ENCODE assay signal across 8 cellular contexts in genomic region chr13:26255717-26256277, GRCh38. TPM values are rescaled to one million over a fixed set of nuclear protein-coding genes. Genes with fewer than 3 reads are reported as not detected.
DNase-seq lines count a peak whose midpoint lies in the region; ATAC-seq and TF ChIP-seq lines count a peak whose summit lies in the region.

No MANE protein-coding gene starts in this region.

- no peaks in the 10 kb centered on the region for H3K36me3 ChIP-seq in HCT116 (ENCODE audit: control insufficient read depth in 1 of 2, insufficient read depth in 2 of 2, low read length in 2 of 2)
- no peaks in the 10 kb centered on the region for H3K36me3 ChIP-seq in vagina

- TF ChIP-seq RAD21 in HCT116 (IDR thresholded peaks at IDR 0.05; ENCODE audit: low read depth) = no peak

- no peaks in the 10 kb centered on the region for H3K9me2 ChIP-seq in HCT116 (ENCODE audit: insufficient read depth)

- no TSS peak for BruUV-seq in HCT116 (replicated peaks; lab: Mats Ljungman, UMichigan)

- H3K4me1 Mint-ChIP-seq in CD14-positive monocyte (peaks cover 25% of the 10 kb centered on the region), T-helper 17 cell (peaks cover 27% of the 10 kb centered on the region)

- H4K20me1 ChIP-seq in HCT116 (ENCODE audit: insufficient read depth) = peaks cover 14% of the 10 kb centered on the region; the same call in 1 of the 2 replicates

- TF ChIP-seq CTCF in CD14-positive monocyte (IDR thresholded peaks at IDR 0.05) = peak; percentile 50
- TF ChIP-seq CTCF in HCT116 (IDR thresholded peaks at IDR 0.05 in 2 of 3, conservative IDR thresholded peaks at IDR 0.05 in 1 of 3; ENCODE audit: borderline replicate concordance in 1 of 3, insufficient read depth in 1 of 3, low read depth in 2 of 3, low read length in 2 of 3) = peak in 2 of 3 experiments; percentile 25 to 51; a peak in 2 of 6 replicates
- TF ChIP-seq CTCF in vagina (IDR thresholded peaks at IDR 0.05) = no peak

- peaks cover 64% of the 10 kb centered on the region for H3K79me2 ChIP-seq in HCT116 (ENCODE audit: insufficient read depth, low read length)

- DNase-seq in CD14-positive monocyte (ENCODE audit: low spot score) (no peak), HCT116 (ENCODE audit: low read depth, low spot score) (no peak), T-helper 17 cell (no peak), vagina (ENCODE audit: extremely low spot score in 2 of 2) (no peak)
- DNase-seq in central memory CD4-positive, alpha-beta T cell = no peak

- ATAC-seq in HCT116 (no peak), T-helper 17 cell (no peak), HG03378 (IDR thresholded peaks at IDR 0.05; ENCODE audit: unreplicated experiment) (no peak), GM21367 (IDR thresholded peaks at IDR 0.05; ENCODE audit: unreplicated experiment) (no peak)

- H3K27ac ChIP-seq in HCT116 (ENCODE audit: low read depth, low read length) (no peak overlapping the region), vagina (no peak overlapping the region)

- H3K4me3 ChIP-seq in HCT116 (replicated peaks in 1 of 2; ENCODE audit: low read depth in 1 of 2, low read length in 2 of 2) = peak overlapping the region; percentile 67 to 75
- H3K4me3 ChIP-seq in iPS-18c (ENCODE audit: insufficient read depth, low read depth, low read length) = peak overlapping the region; percentile 29
- H3K4me3 ChIP-seq in vagina = peak overlapping the region; percentile 88 to 99

- no peaks in the 10 kb centered on the region for H3K9me3 Mint-ChIP-seq in CD14-positive monocyte

- H3K27me3 ChIP-seq in HCT116 (ENCODE audit: insufficient read depth, low read length) (no peaks in the 10 kb centered on the region), vagina (no peaks in the 10 kb centered on the region)

- H3K4me3 Mint-ChIP-seq in CD14-positive monocyte (peak overlapping the region in 1 of 2 donors; percentile 90), T-helper 17 cell (peak overlapping the region; percentile 99)

- RAD21 ChIA-PET in HCT116 (lab: Charles Lee; ENCODE audit: low non-redundant PET in 1 of 2, low total read pairs in 2 of 2, uncharacterized antibody in 2 of 2, unreplicated experiment in 2 of 2) = no interaction called here

- H3K27me3 Mint-ChIP-seq in CD14-positive monocyte (ENCODE audit: low read depth in 3 of 3) = peaks cover 0 to 7% (median 2%) of the 10 kb centered on the region in 3 donors
- no peaks in the 10 kb centered on the region for H3K27me3 Mint-ChIP-seq in T-helper 17 cell

- no peak overlapping the region for H2AFZ ChIP-seq in HCT116 (ENCODE audit: low read depth, low read length, poor library complexity, severe bottlenecking)

- no peaks in the 10 kb centered on the region for H3K9me3 ChIP-seq in HCT116 (ENCODE audit: control insufficient read depth in 1 of 2, insufficient read depth in 1 of 2, low read depth in 1 of 2, low read length in 2 of 2)
- no peaks in the 10 kb centered on the region for H3K9me3 ChIP-seq in T-helper 17 cell (ENCODE audit: control insufficient read depth, low read length, poor library complexity, severe bottlenecking)
- H3K9me3 ChIP-seq in iPS-18c (ENCODE audit: control insufficient read depth, insufficient read depth, low read length) = no peaks in the 10 kb centered on the region
- H3K9me3 ChIP-seq in vagina = no peaks in the 10 kb centered on the region

- H3K4me1 ChIP-seq in HCT116 (ENCODE audit: control insufficient read depth in 1 of 2, insufficient read depth in 2 of 2, low read length in 2 of 2) (peaks cover 6 to 13% of the 10 kb centered on the region in 2 experiments; a peak in 3 of 4 replicates), vagina (peaks cover 21% of the 10 kb centered on the region)

- no peaks in the 10 kb centered on the region for H3K36me3 Mint-ChIP-seq in CD14-positive monocyte
- H3K36me3 Mint-ChIP-seq in T-helper 17 cell (ENCODE audit: low read depth) = peaks cover 3% of the 10 kb centered on the region

- H3K27ac Mint-ChIP-seq in CD14-positive monocyte (no peak overlapping the region), T-helper 17 cell (peak overlapping the region; percentile 90)

- CTCF ChIA-PET in HCT116 (lab: Charles Lee) = no interaction called here

- H3K9ac ChIP-seq in HCT116 (ENCODE audit: low read length) = no peak overlapping the region

- POLR2A ChIA-PET in HCT116 (lab: Charles Lee) = no interaction called here

- TF ChIP-seq POLR2A in HCT116 (IDR thresholded peaks at IDR 0.05; ENCODE audit: borderline replicate concordance, extremely low read depth, insufficient read depth, insufficient read length) (no peak), vagina (IDR thresholded peaks at IDR 0.05) (no peak)

- intact Hi-C loops in CD14-positive monocyte (cut with micrococcal nuclease) = loop anchor here (2.0 to 10.0 kb wide), 2 partner anchors 33 to 71 kb away; partner anchors contain the start of gene RNF6 (in 1 of the 2)
- intact Hi-C loops in HCT116 (cut with micrococcal nuclease) = no loop called here
- intact Hi-C loops in vagina (cut with DNase I) = loop anchor here (10.0 kb wide), 1 partner anchor 439 kb away; no protein-coding TSS in a partner anchor

- H3K4me2 ChIP-seq in HCT116 (ENCODE audit: low read length) = peak overlapping the region; percentile 89

TF ChIP-seq in HCT116, 20 proteins besides CTCF, POLR2A, EP300 and RAD21:
- TF ChIP-seq MAX (IDR thresholded peaks at IDR 0.05) (no peak), SRF (IDR thresholded peaks at IDR 0.05; ENCODE audit: low read depth) (no peak), CEBPB (IDR thresholded peaks at IDR 0.05; ENCODE audit: low read depth) (no peak), FOSL1 (IDR thresholded peaks at IDR 0.05; ENCODE audit: low read depth) (no peak)

RNA-seq across cellular contexts. Expression of gene CDK8, which starts 1.9 kb away (rescaled TPM):
- polyA plus RNA-seq in CD14-positive monocyte = 1 to 10 TPM; 3.0 to 3.3 TPM
- total RNA-seq in HCT116 (2021; ENCODE audit: unreplicated experiment) (23.8 TPM), T-helper 17 cell (10 to 100 TPM in 1 of 2 donors, 1 to 10 TPM in 1; 9.1 to 11.3 TPM), vagina (11.3 TPM)
- polyA plus RNA-seq in HCT116 (2012) = 14.5 and 16.9 TPM in 2 replicates

RNA-seq across cellular contexts. Expression of gene RNF6, which starts 33.7 kb away (rescaled TPM):
- 10 to 100 TPM; 15.0 to 20.3 TPM for polyA plus RNA-seq in CD14-positive monocyte
- total RNA-seq in HCT116 (2021; ENCODE audit: unreplicated experiment) (33.2 TPM), T-helper 17 cell (10 to 100 TPM; 39.1 to 44.3 TPM), vagina (22.1 TPM)
- 17.9 and 24.8 TPM in 2 replicates for polyA plus RNA-seq in HCT116 (2012)

Comparison
In these comparisons a context has a peak if more than half of its experiments do, and no peak if none do; other contexts are left out.
1. CTCF ChIP-seq: peak in CD14-positive monocyte (single experiment) and HCT116 (2 of 3); none in vagina (0 of 3).
2. H3K4me3 ChIP-seq: peak in every context shown above with its lines; median percentile 94 in vagina; 71 in HCT116; 29 in iPS-18c.